20 cellular contexts compared by ENCODE assay signal in genomic region chr7:50149364-50149763, GRCh38. TPM values are rescaled to one million over a fixed set of nuclear protein-coding genes. Genes with fewer than 3 reads are reported as not detected.
A peak's percentile ranks its signal among the peaks of the same experiment; 100 is the strongest.
DNase-seq lines count a peak whose midpoint lies in the region; ATAC-seq and TF ChIP-seq lines count a peak whose summit lies in the region.
"Had no signal": no experiment of that assay in that cellular context is flagged by ENCODE, and none has a peak within 500 bp of the region (broad histone marks: within the 10 kb centered on the region; RNA-seq: fewer than 3 reads in every experiment).

No MANE protein-coding gene starts in this region.

- peak; percentile 7 to 18 for ATAC-seq in stimulated activated naive B cell treated with anti-CD40 and anti-IgM and Interleukin-4, amounts not matched to agents 10 μg/mL and 1 μg/mL and 100 μg/mL, for 72 hours (replicated peaks)
- ATAC-seq in GM18870 (IDR thresholded peaks at IDR 0.05; ENCODE audit: unreplicated experiment) = no peak
- ATAC-seq: esophagus mucosa, right lobe of liver had no signal

- H3K27me3 ChIP-seq in Loucy (ENCODE audit: insufficient read depth, low read length, poor library complexity, severe bottlenecking) = no peaks in the 10 kb centered on the region
- H3K27me3 ChIP-seq: MG63, ovary, right lobe of liver had no signal

- H3K9me2 ChIP-seq in Loucy (replicated peaks; ENCODE audit: low read depth, low read length) = no peaks in the 10 kb centered on the region

- H3K4me2 ChIP-seq in Loucy (ENCODE audit: low read depth, low read length, poor library complexity, severe bottlenecking) = peak overlapping the region; percentile 59

- peaks cover 92% of the 10 kb centered on the region for H3K4me1 Mint-ChIP-seq in activated T-cell treated with anti-CD3 and anti-CD28 coated beads, Interleukin-2, amount 50 U/mL, for 24 hours (ENCODE audit: low read depth)
- peaks cover 93% of the 10 kb centered on the region for H3K4me1 Mint-ChIP-seq in activated naive CD8-positive, alpha-beta T cell treated with anti-CD3 and anti-CD28 coated beads for 36 hours
- peaks cover 60 to 92% of the 10 kb centered on the region in 2 donors for H3K4me1 Mint-ChIP-seq in stimulated activated naive B cell treated with anti-CD40 and anti-IgM and Interleukin-4, amounts not matched to agents 10 μg/mL and 1 μg/mL and 100 μg/mL, for 72 hours

- no peak overlapping the region for H2AFZ ChIP-seq in Loucy (ENCODE audit: low read length)

- no peak overlapping the region for H3K4me3 Mint-ChIP-seq in activated T-cell treated with anti-CD3 and anti-CD28 coated beads, Interleukin-2, amount 50 U/mL, for 24 hours
- H3K4me3 Mint-ChIP-seq in activated naive CD8-positive, alpha-beta T cell treated with anti-CD3 and anti-CD28 coated beads for 36 hours = peak overlapping the region; percentile 43
- H3K4me3 Mint-ChIP-seq in stimulated activated naive B cell treated with anti-CD40 and anti-IgM and Interleukin-4, amounts not matched to agents 10 μg/mL and 1 μg/mL and 100 μg/mL, for 72 hours = peak overlapping the region in 1 of 2 donors; percentile 7
- H3K4me3 Mint-ChIP-seq: activated CD4-positive, alpha-beta memory T cell treated with anti-CD3 and anti-CD28 coated beads, Interleukin-2, amount 10 ng/mL, durations not matched to agents 7 days and 5 days; brain had no signal

- no peaks in the 10 kb centered on the region for H4K20me1 ChIP-seq in Loucy (ENCODE audit: insufficient read depth, low read length, poor library complexity, severe bottlenecking)

- no peaks in the 10 kb centered on the region for H3F3A ChIP-seq in Loucy (ENCODE audit: low read depth)

- no peaks in the 10 kb centered on the region for H3K27me3 Mint-ChIP-seq in activated T-cell treated with anti-CD3 and anti-CD28 coated beads, Interleukin-2, amount 50 U/mL, for 24 hours
- no peaks in the 10 kb centered on the region for H3K27me3 Mint-ChIP-seq in activated naive CD8-positive, alpha-beta T cell treated with anti-CD3 and anti-CD28 coated beads for 36 hours
- H3K27me3 Mint-ChIP-seq in stimulated activated naive B cell treated with anti-CD40 and anti-IgM and Interleukin-4, amounts not matched to agents 10 μg/mL and 1 μg/mL and 100 μg/mL, for 72 hours = no peaks in the 10 kb centered on the region
- H3K27me3 Mint-ChIP-seq: activated CD4-positive, alpha-beta memory T cell treated with anti-CD3 and anti-CD28 coated beads, Interleukin-2, amount 10 ng/mL, durations not matched to agents 7 days and 5 days had no signal

- H3K9me3 ChIP-seq in Loucy (ENCODE audit: insufficient read depth, low read depth, low read length) = no peaks in the 10 kb centered on the region
- H3K9me3 ChIP-seq: MG63, ovary, right lobe of liver, SJCRH30 had no signal

- no peak for DNase-seq in activated T-cell treated with anti-CD3 and anti-CD28 coated beads, Interleukin-2, amount 50 U/mL, for 24 hours
- DNase-seq in activated T-cell treated with anti-CD3 and anti-CD28 coated beads, Interleukin-2, amount 50 U/mL, for 48 hours = no peak
- DNase-seq in activated naive CD8-positive, alpha-beta T cell treated with anti-CD3 and anti-CD28 coated beads for 36 hours = peak; percentile 40
- no peak for DNase-seq in stimulated activated naive B cell treated with anti-CD40 and anti-IgM and Interleukin-4, amounts not matched to agents 10 μg/mL and 1 μg/mL and 100 μg/mL, for 72 hours
- DNase-seq in foreskin melanocyte (no peak), HK-2 (ENCODE audit: unreplicated experiment) (no peak)
- DNase-seq: activated CD4-positive, alpha-beta memory T cell treated with anti-CD3 and anti-CD28 coated beads, Interleukin-2, amount 10 ng/mL, durations not matched to agents 7 days and 5 days; activated gamma-delta T cell; glutamatergic neuron; MG63; NCI-H1694 treated with DMSO at 0.1 percent for 48 hours; NCI-H345; ovary; right lobe of liver; SJCRH30 had no signal

- H3K4me3 ChIP-seq in Loucy (ENCODE audit: low read length, poor library complexity, severe bottlenecking) = no peak overlapping the region
- H3K4me3 ChIP-seq: MG63, ovary, right lobe of liver, SJCRH30 had no signal

- H3K36me3 Mint-ChIP-seq in activated T-cell treated with anti-CD3 and anti-CD28 coated beads, Interleukin-2, amount 50 U/mL, for 24 hours (ENCODE audit: low read depth) = no peaks in the 10 kb centered on the region
- peaks cover 6% of the 10 kb centered on the region for H3K36me3 Mint-ChIP-seq in activated naive CD8-positive, alpha-beta T cell treated with anti-CD3 and anti-CD28 coated beads for 36 hours
- no peaks in the 10 kb centered on the region for H3K36me3 Mint-ChIP-seq in stimulated activated naive B cell treated with anti-CD40 and anti-IgM and Interleukin-4, amounts not matched to agents 10 μg/mL and 1 μg/mL and 100 μg/mL, for 72 hours
- H3K36me3 Mint-ChIP-seq: brain had no signal

- TF ChIP-seq CTCF in Loucy (conservative IDR thresholded peaks at IDR 0.05; ENCODE audit: low read length) = no peak

- H3K36me3 ChIP-seq in Loucy (ENCODE audit: insufficient read depth, low read length) = no peaks in the 10 kb centered on the region
- H3K36me3 ChIP-seq: MG63, ovary, right lobe of liver, SJCRH30 had no signal

- peaks cover 83% of the 10 kb centered on the region for H3K4me1 ChIP-seq in Loucy (ENCODE audit: insufficient read depth, low read length, poor library complexity, severe bottlenecking)
- H3K4me1 ChIP-seq: right lobe of liver, SJCRH30 had no signal

- H3K9ac ChIP-seq in Loucy (ENCODE audit: low read depth, low read length, poor library complexity, severe bottlenecking) = peak overlapping the region; percentile 38

- no peaks in the 10 kb centered on the region for H3K9me3 Mint-ChIP-seq in activated T-cell treated with anti-CD3 and anti-CD28 coated beads, Interleukin-2, amount 50 U/mL, for 24 hours
- peaks cover 4% of the 10 kb centered on the region for H3K9me3 Mint-ChIP-seq in activated naive CD8-positive, alpha-beta T cell treated with anti-CD3 and anti-CD28 coated beads for 36 hours
- peaks cover 0 to 5% of the 10 kb centered on the region in 2 donors for H3K9me3 Mint-ChIP-seq in stimulated activated naive B cell treated with anti-CD40 and anti-IgM and Interleukin-4, amounts not matched to agents 10 μg/mL and 1 μg/mL and 100 μg/mL, for 72 hours
- H3K9me3 Mint-ChIP-seq: activated CD4-positive, alpha-beta memory T cell treated with anti-CD3 and anti-CD28 coated beads, Interleukin-2, amount 10 ng/mL, durations not matched to agents 7 days and 5 days; brain had no signal

- no peaks in the 10 kb centered on the region for H3K79me2 ChIP-seq in Loucy (ENCODE audit: insufficient read depth, low read length)

- peak overlapping the region; percentile 81 for H3K27ac Mint-ChIP-seq in activated T-cell treated with anti-CD3 and anti-CD28 coated beads, Interleukin-2, amount 50 U/mL, for 24 hours
- H3K27ac Mint-ChIP-seq in activated naive CD8-positive, alpha-beta T cell treated with anti-CD3 and anti-CD28 coated beads for 36 hours = peak overlapping the region; percentile 85
- peak overlapping the region; percentile 97 for H3K27ac Mint-ChIP-seq in stimulated activated naive B cell treated with anti-CD40 and anti-IgM and Interleukin-4, amounts not matched to agents 10 μg/mL and 1 μg/mL and 100 μg/mL, for 72 hours
- H3K27ac Mint-ChIP-seq: activated CD4-positive, alpha-beta memory T cell treated with anti-CD3 and anti-CD28 coated beads, Interleukin-2, amount 10 ng/mL, durations not matched to agents 7 days and 5 days had no signal

RNA-seq across cellular contexts. Expression of gene ZPBP, which starts 56.3 kb away (rescaled TPM):
- total RNA-seq in activated naive CD8-positive, alpha-beta T cell treated with anti-CD3 and anti-CD28 coated beads for 36 hours = under 1 TPM in 1 of 2 experiments, not detected in 1; 0.37 TPM
- total RNA-seq: activated CD4-positive, alpha-beta memory T cell treated with anti-CD3 and anti-CD28 coated beads, Interleukin-2, amount 10 ng/mL, durations not matched to agents 7 days and 5 days; dermis microvascular lymphatic vessel endothelial cell; esophagus mucosa; right lobe of liver; SJCRH30 had no signal
